Comparison of ENCODE assay signal across 8 cellular contexts in genomic region chr11:34104680-34105078, GRCh38. TPM values are rescaled to one million over a fixed set of nuclear protein-coding genes. Genes with fewer than 3 reads are reported as not detected.
DNase-seq lines count a peak whose midpoint lies in the region; ATAC-seq and TF ChIP-seq lines count a peak whose summit lies in the region.

No MANE protein-coding gene starts in this region.

- intact Hi-C loops in ascending aorta (cut with DNase I) (loop anchor here (1.0 to 10.0 kb wide), 6 partner anchors 53 to 944 kb away; partner anchors contain the start of genes ABTB2, APIP, CAPRIN1 and CAT), lower lobe of right lung (cut with DNase I) (no loop called here), upper lobe of right lung (cut with DNase I) (no loop called here)

- peaks cover 4 to 5% of the 10 kb centered on the region in 2 donors for H3K4me1 ChIP-seq in ascending aorta
- H3K4me1 ChIP-seq in lower lobe of right lung = peaks cover 23% of the 10 kb centered on the region
- peaks cover 16% of the 10 kb centered on the region for H3K4me1 ChIP-seq in upper lobe of right lung

- H3K36me3 Mint-ChIP-seq in activated naive CD4-positive, alpha-beta T cell treated with anti-CD3 and anti-CD28 coated beads, Interleukin-2, amount 10 ng/mL, durations not matched to agents 7 days and 5 days = peaks cover 36% of the 10 kb centered on the region

- peaks cover 6% of the 10 kb centered on the region for H3K27me3 Mint-ChIP-seq in activated naive CD4-positive, alpha-beta T cell treated with anti-CD3 and anti-CD28 coated beads, Interleukin-2, amount 10 ng/mL, durations not matched to agents 7 days and 5 days

- no peak for TF ChIP-seq CTCF in ascending aorta (IDR thresholded peaks at IDR 0.05)
- TF ChIP-seq CTCF in lower lobe of right lung (IDR thresholded peaks at IDR 0.05) = no peak
- TF ChIP-seq CTCF in upper lobe of right lung (IDR thresholded peaks at IDR 0.05) = no peak

- H3K4me3 ChIP-seq in ascending aorta = peak overlapping the region; percentile 82 to 86
- H3K4me3 ChIP-seq in lower lobe of right lung = peak overlapping the region; percentile 80
- H3K4me3 ChIP-seq in upper lobe of right lung = peak overlapping the region; percentile 97

- H3K4me1 Mint-ChIP-seq in activated naive CD4-positive, alpha-beta T cell treated with anti-CD3 and anti-CD28 coated beads, Interleukin-2, amount 10 ng/mL, durations not matched to agents 7 days and 5 days = peaks cover 56% of the 10 kb centered on the region

- H3K27ac Mint-ChIP-seq in activated naive CD4-positive, alpha-beta T cell treated with anti-CD3 and anti-CD28 coated beads, Interleukin-2, amount 10 ng/mL, durations not matched to agents 7 days and 5 days = peak overlapping the region; percentile 99

- H3K27ac ChIP-seq in ascending aorta = peak overlapping the region; percentile 93 to 95
- peak overlapping the region; percentile 89 for H3K27ac ChIP-seq in lower lobe of right lung
- peak overlapping the region; percentile 98 for H3K27ac ChIP-seq in upper lobe of right lung

- no peak for DNase-seq in activated naive CD4-positive, alpha-beta T cell treated with anti-CD3 and anti-CD28 coated beads, Interleukin-2, amount 10 ng/mL, durations not matched to agents 7 days and 5 days
- DNase-seq in activated naive CD4-positive, alpha-beta T cell (lab: John Stamatoyannopoulos, UW) = no peak
- DNase-seq in ascending aorta (ENCODE audit: low spot score in 2 of 2) (no peak), lower lobe of right lung (no peak), upper lobe of right lung (no peak), GM03348 (ENCODE audit: low spot score) (no peak)

- H3K4me3 Mint-ChIP-seq in activated naive CD4-positive, alpha-beta T cell treated with anti-CD3 and anti-CD28 coated beads, Interleukin-2, amount 10 ng/mL, durations not matched to agents 7 days and 5 days = peak overlapping the region; percentile 84

- H3K36me3 ChIP-seq in ascending aorta = peaks cover 17 to 27% of the 10 kb centered on the region in 2 donors
- peaks cover 49% of the 10 kb centered on the region for H3K36me3 ChIP-seq in lower lobe of right lung
- peaks cover 39% of the 10 kb centered on the region for H3K36me3 ChIP-seq in upper lobe of right lung

- no peaks in the 10 kb centered on the region for H3K9me3 ChIP-seq in ascending aorta
- no peaks in the 10 kb centered on the region for H3K9me3 ChIP-seq in lower lobe of right lung
- H3K9me3 ChIP-seq in upper lobe of right lung = no peaks in the 10 kb centered on the region

- H3K27me3 ChIP-seq in ascending aorta (no peaks in the 10 kb centered on the region), lower lobe of right lung (ENCODE audit: low read depth) (no peaks in the 10 kb centered on the region), upper lobe of right lung (no peaks in the 10 kb centered on the region)

- H3K9me3 Mint-ChIP-seq in activated naive CD4-positive, alpha-beta T cell treated with anti-CD3 and anti-CD28 coated beads, Interleukin-2, amount 10 ng/mL, durations not matched to agents 7 days and 5 days = no peaks in the 10 kb centered on the region

- CTCF ChIA-PET in activated naive CD4-positive, alpha-beta T cell treated with anti-CD3 and anti-CD28 coated beads, Interleukin-2, amount 10 ng/mL, durations not matched to agents 7 days and 5 days (lab: Charles Lee) = interaction anchor here (0.5 to 2.3 kb wide), 3 partner anchors 107 to 756 kb away, joined by 3 to 8 read pairs (median 5); partner anchors contain the start of gene ABTB2

- no peak for ATAC-seq in lower lobe of right lung
- ATAC-seq in upper lobe of right lung = no peak
- no peak for ATAC-seq in HG03139 (IDR thresholded peaks at IDR 0.05; ENCODE audit: unreplicated experiment)
- ATAC-seq in GM18519 (IDR thresholded peaks at IDR 0.05; ENCODE audit: low FRiP score, unreplicated experiment) = no peak

RNA-seq across cellular contexts. Expression of gene NAT10, which starts 0.8 kb away (rescaled TPM):
- 11.3 TPM for total RNA-seq in ascending aorta
- total RNA-seq in lower lobe of right lung = 37.3 TPM
- 42.9 TPM for total RNA-seq in upper lobe of right lung

RNA-seq across cellular contexts. Expression of gene CAPRIN1, which starts 53.1 kb away (rescaled TPM):
- total RNA-seq in ascending aorta = 155 TPM
- 187 TPM for total RNA-seq in lower lobe of right lung
- 164 TPM for total RNA-seq in upper lobe of right lung
